Comparison of ENCODE assay signal across 7 cellular contexts in genomic region chr3:98812851-98813374, GRCh38. TPM values are rescaled to one million over a fixed set of nuclear protein-coding genes. Genes with fewer than 3 reads are reported as not detected.
DNase-seq lines count a peak whose midpoint lies in the region; ATAC-seq and TF ChIP-seq lines count a peak whose summit lies in the region.

No MANE protein-coding gene starts in this region.

- intact Hi-C loops in mucosa of descending colon (cut with DNase I, micrococcal nuclease) = loop anchor here (5.0 kb wide), 1 partner anchor 211 kb away; no protein-coding TSS in a partner anchor
- intact Hi-C loops in activated T-helper 2 cell treated with anti-CD3 and anti-CD28 coated beads, Interferon-gamma antibody, Interleukin-2, Interleukin-4, amounts not matched to agents 10 μg/mL and 5 μg/mL and 100 μg/mL, durations not matched to agents 14 hours and 24 hours and 36 hours (cut with micrococcal nuclease) = loop anchor here (2.0 kb wide), 1 partner anchor 210 kb away; no protein-coding TSS in a partner anchor

- no peaks in the 10 kb centered on the region for H3K9me3 ChIP-seq in mucosa of descending colon

- peak; percentile 50 for ATAC-seq in HG02759 (IDR thresholded peaks at IDR 0.05; ENCODE audit: unreplicated experiment)
- ATAC-seq in mucosa of descending colon = peak; percentile 48

- no peaks in the 10 kb centered on the region for H3K27me3 Mint-ChIP-seq in activated T-helper 2 cell treated with anti-CD3 and anti-CD28 coated beads, Interferon-gamma antibody, Interleukin-2, Interleukin-4, amounts not matched to agents 10 μg/mL and 5 μg/mL and 100 μg/mL, durations not matched to agents 14 hours and 24 hours and 36 hours (ENCODE audit: low read depth)

- H3K36me3 Mint-ChIP-seq in activated T-helper 2 cell treated with anti-CD3 and anti-CD28 coated beads, Interferon-gamma antibody, Interleukin-2, Interleukin-4, amounts not matched to agents 10 μg/mL and 5 μg/mL and 100 μg/mL, durations not matched to agents 14 hours and 24 hours and 36 hours (ENCODE audit: low read depth) = no peaks in the 10 kb centered on the region

- H3K4me1 Mint-ChIP-seq in activated T-helper 2 cell treated with anti-CD3 and anti-CD28 coated beads, Interferon-gamma antibody, Interleukin-2, Interleukin-4, amounts not matched to agents 10 μg/mL and 5 μg/mL and 100 μg/mL, durations not matched to agents 14 hours and 24 hours and 36 hours (ENCODE audit: low read depth) = no peaks in the 10 kb centered on the region

- no peak overlapping the region for H3K27ac ChIP-seq in coronary artery

- H3K9me3 Mint-ChIP-seq in activated T-helper 2 cell treated with anti-CD3 and anti-CD28 coated beads, Interferon-gamma antibody, Interleukin-2, Interleukin-4, amounts not matched to agents 10 μg/mL and 5 μg/mL and 100 μg/mL, durations not matched to agents 14 hours and 24 hours and 36 hours = no peaks in the 10 kb centered on the region

- peaks cover 3% of the 10 kb centered on the region for H3K36me3 ChIP-seq in mucosa of descending colon (ENCODE audit: low read depth)

- H3K4me3 ChIP-seq in coronary artery (no peak overlapping the region), mucosa of descending colon (no peak overlapping the region)

- no peak overlapping the region for H3K4me3 Mint-ChIP-seq in activated T-helper 2 cell treated with anti-CD3 and anti-CD28 coated beads, Interferon-gamma antibody, Interleukin-2, Interleukin-4, amounts not matched to agents 10 μg/mL and 5 μg/mL and 100 μg/mL, durations not matched to agents 14 hours and 24 hours and 36 hours (ENCODE audit: low read depth)

- DNase-seq in NCI-H526 treated with DMSO at 0.1 percent for 48 hours (lab: John Stamatoyannopoulos, UW) (peak; percentile 37), coronary artery (ENCODE audit: low spot score) (no peak), mucosa of descending colon (no peak)
- DNase-seq in stimulated activated CD4-positive, alpha-beta T cell treated with anti-CD3 and anti-CD28 coated beads, Interleukin-4, amount 100 ng/mL, for 1 hour = no peak
- DNase-seq in activated T-helper 2 cell treated with anti-CD3 and anti-CD28 coated beads, Interferon-gamma antibody, Interleukin-2, Interleukin-4, amounts not matched to agents 10 μg/mL and 5 μg/mL and 100 μg/mL, durations not matched to agents 14 hours and 24 hours and 36 hours (ENCODE audit: low spot score) = no peak

- no peak overlapping the region for H3K27ac Mint-ChIP-seq in activated T-helper 2 cell treated with anti-CD3 and anti-CD28 coated beads, Interferon-gamma antibody, Interleukin-2, Interleukin-4, amounts not matched to agents 10 μg/mL and 5 μg/mL and 100 μg/mL, durations not matched to agents 14 hours and 24 hours and 36 hours

- TF ChIP-seq CTCF in GM12872 (IDR thresholded peaks at IDR 0.05; ENCODE audit: insufficient read depth, low read depth, low read length) (peak; percentile 36; the same call in 1 of the 3 replicates), coronary artery (IDR thresholded peaks at IDR 0.05) (peak; percentile 38), mucosa of descending colon (IDR thresholded peaks at IDR 0.05) (peak; percentile 27)

- no peaks in the 10 kb centered on the region for H3K4me1 ChIP-seq in mucosa of descending colon (ENCODE audit: low read depth)

RNA-seq across cellular contexts. Expression of gene ST3GAL6, which starts 49.8 kb away (rescaled TPM):
- 10 to 100 TPM in 1 of 3 donors, 1 to 10 TPM in 2; 1.4 to 10.9 (median 2.3) TPM for total RNA-seq in mucosa of descending colon
- total RNA-seq in activated T-helper 2 cell treated with anti-CD3 and anti-CD28 coated beads, Interferon-gamma antibody, Interleukin-2, Interleukin-4, amounts not matched to agents 10 μg/mL and 5 μg/mL and 100 μg/mL, durations not matched to agents 14 hours and 24 hours and 36 hours = 0.05 and 0.44 TPM in 2 replicates
